In the genomic region with DNA sequence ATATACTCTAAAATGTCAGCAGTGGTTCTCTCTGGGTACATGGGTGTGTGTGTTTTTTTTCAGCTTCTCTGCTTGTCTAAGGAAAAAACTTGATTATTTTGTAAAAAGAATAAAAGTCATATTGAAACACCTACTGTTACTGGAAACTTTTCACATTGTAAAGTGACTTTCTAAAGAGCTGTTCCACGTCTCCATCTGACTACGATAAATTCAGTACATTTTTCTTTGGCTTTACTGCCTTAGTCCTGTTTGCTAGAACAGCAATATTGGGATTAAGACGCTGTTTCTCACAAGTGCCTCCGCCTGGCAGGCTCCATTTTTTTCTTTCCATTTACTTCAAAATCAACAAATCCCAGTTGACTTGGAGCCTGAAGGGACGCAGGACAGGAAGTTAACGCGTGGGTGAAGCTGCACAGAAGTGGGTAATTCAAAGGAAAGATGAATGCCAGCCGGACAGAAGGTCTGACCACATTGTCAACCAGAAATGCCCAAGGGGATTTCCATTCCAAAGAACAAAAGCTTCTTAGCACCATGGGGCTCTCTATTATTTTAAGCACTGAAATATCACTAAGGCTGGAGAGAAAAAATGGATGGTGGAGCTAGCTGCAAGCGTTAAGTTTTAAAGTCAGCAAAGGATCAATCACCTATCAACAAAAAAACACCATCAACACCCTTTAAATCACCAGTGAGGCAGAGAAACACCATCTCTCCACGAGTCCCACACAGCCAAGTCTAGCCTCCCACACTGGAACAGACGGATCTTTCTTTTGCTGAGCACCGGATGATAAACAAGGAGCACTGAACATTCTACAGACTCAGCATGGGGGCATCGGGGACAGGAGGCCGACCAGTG, we compare ENCODE assay signal across 16 cellular contexts. TPM values are rescaled to one million over a fixed set of nuclear protein-coding genes. Genes with fewer than 3 reads are reported as not detected.
DNase-seq lines count a peak whose midpoint lies in the region; ATAC-seq and TF ChIP-seq lines count a peak whose summit lies in the region.
"Had no signal": no experiment of that assay in that cellular context is flagged by ENCODE, and none has a peak within 500 bp of the region (broad histone marks: within the 10 kb centered on the region; RNA-seq: fewer than 3 reads in every experiment).

No MANE protein-coding gene starts in this region.

- H3K27ac Mint-ChIP-seq in natural killer cell treated with Interleukin-12 subunit alpha and Interleukin-12 subunit beta and Interleukin-15 and Interleukin-18, amount 100 ng/mL, for 72 hours = peak overlapping the region; percentile 79 to 91
- peak overlapping the region in 1 of 2 donors; percentile 46 for H3K27ac Mint-ChIP-seq in natural killer cell

- no peak overlapping the region for H2BK15ac ChIP-seq in mesenchymal stem cell (ENCODE audit: low read depth, poor library complexity, severe bottlenecking)

- H3K9me3 Mint-ChIP-seq in natural killer cell treated with Interleukin-12 subunit alpha and Interleukin-12 subunit beta and Interleukin-15 and Interleukin-18, amount 100 ng/mL, for 72 hours = no peaks in the 10 kb centered on the region
- no peaks in the 10 kb centered on the region for H3K9me3 Mint-ChIP-seq in natural killer cell

- no peaks in the 10 kb centered on the region for H3K27me3 ChIP-seq in mesenchymal stem cell (ENCODE audit: control insufficient read depth in 1 of 2, insufficient read depth in 1 of 2, low read length in 2 of 2)
- H3K27me3 ChIP-seq: BE2C, foreskin keratinocyte had no signal

- no peak overlapping the region for H3K4me3 ChIP-seq in mesenchymal stem cell (ENCODE audit: insufficient read depth in 1 of 2, low read depth in 1 of 2, low read length in 2 of 2)
- no peak overlapping the region for H3K4me3 ChIP-seq in OCI-LY7 (ENCODE audit: low read depth, low read length, poor library complexity, severe bottlenecking)

- H3K14ac ChIP-seq in mesenchymal stem cell (ENCODE audit: low read length in 2 of 2) = no peak overlapping the region

- H3K9me3 ChIP-seq in mesenchymal stem cell (ENCODE audit: control insufficient read depth, low read length) (no peaks in the 10 kb centered on the region), OCI-LY7 (ENCODE audit: low read length) (no peaks in the 10 kb centered on the region)
- H3K9me3 ChIP-seq: BE2C had no signal

- peak overlapping the region; percentile 79 for H3K4me3 Mint-ChIP-seq in natural killer cell treated with Interleukin-12 subunit alpha and Interleukin-12 subunit beta and Interleukin-15 and Interleukin-18, amount 100 ng/mL, for 72 hours
- H3K4me3 Mint-ChIP-seq in natural killer cell = no peak overlapping the region

- H4K91ac ChIP-seq in mesenchymal stem cell (ENCODE audit: low read length) = no peak overlapping the region

- peaks cover 55 to 89% of the 10 kb centered on the region in 2 experiments for H3K36me3 ChIP-seq in mesenchymal stem cell (ENCODE audit: control insufficient read depth in 1 of 2, insufficient read depth in 2 of 2, low read depth in 1 of 2, low read length in 2 of 2)
- H3K36me3 ChIP-seq in OCI-LY7 (ENCODE audit: insufficient read depth, low read length) = peaks cover 97% of the 10 kb centered on the region
- H3K36me3 ChIP-seq: BE2C had no signal

- 84% methylated on average over 13 of the region's 14 CpGs for WGBS in mesenchymal stem cell

- H3K27me3 Mint-ChIP-seq in natural killer cell treated with Interleukin-12 subunit alpha and Interleukin-12 subunit beta and Interleukin-15 and Interleukin-18, amount 100 ng/mL, for 72 hours = no peaks in the 10 kb centered on the region
- no peaks in the 10 kb centered on the region for H3K27me3 Mint-ChIP-seq in natural killer cell (ENCODE audit: low read depth in 2 of 2)

- H3K4ac ChIP-seq in mesenchymal stem cell (ENCODE audit: low read depth in 1 of 2, low read length in 2 of 2) = no peak overlapping the region

- intact Hi-C loops in natural killer cell (cut with micrococcal nuclease) (no loop called here), OCI-LY7 (cut with micrococcal nuclease; ENCODE audit: unreplicated experiment) (no loop called here)

- peaks cover 37% of the 10 kb centered on the region for H3K36me3 Mint-ChIP-seq in natural killer cell treated with Interleukin-12 subunit alpha and Interleukin-12 subunit beta and Interleukin-15 and Interleukin-18, amount 100 ng/mL, for 72 hours
- peaks cover 26% of the 10 kb centered on the region for H3K36me3 Mint-ChIP-seq in natural killer cell

- H3K4me1 ChIP-seq in mesenchymal stem cell (ENCODE audit: control insufficient read depth, insufficient read depth, low read depth, low read length) = peaks cover 3% of the 10 kb centered on the region
- no peaks in the 10 kb centered on the region for H3K4me1 ChIP-seq in OCI-LY7 (ENCODE audit: insufficient read depth, low read length, poor library complexity, severe bottlenecking)
- H3K4me1 ChIP-seq: BE2C, foreskin keratinocyte had no signal

- H2BK12ac ChIP-seq in mesenchymal stem cell (ENCODE audit: low read length in 2 of 2) = no peak overlapping the region

- H4K8ac ChIP-seq in mesenchymal stem cell (ENCODE audit: low read length) = no peak overlapping the region

- no peak overlapping the region for H2BK5ac ChIP-seq in mesenchymal stem cell (ENCODE audit: low read depth, low read length, poor library complexity, severe bottlenecking)

- POLR2A ChIA-PET in OCI-LY7 (lab: Charles Lee) = interaction anchor here (0.6 to 0.7 kb wide), 2 partner anchors 8 to 9 kb away, joined by 3 read pairs; a partner anchor contains a TSS

- ATAC-seq in natural killer cell treated with Interleukin-12 subunit alpha and Interleukin-12 subunit beta and Interleukin-15 and Interleukin-18, amount 100 ng/mL, for 72 hours = peak; percentile 48 to 74
- no peak for ATAC-seq in natural killer cell
- no peak for ATAC-seq in activated CD4-positive, CD25-positive, alpha-beta regulatory T cell treated with anti-CD3 and anti-CD28 coated beads, Interleukin-2, amount 50 U/mL, for 24 hours
- ATAC-seq: foreskin keratinocyte, PC-3 had no signal

- H3K4me2 ChIP-seq in mesenchymal stem cell (ENCODE audit: low read length, poor library complexity, severe bottlenecking) = no peak overlapping the region
- no peak overlapping the region for H3K4me2 ChIP-seq in OCI-LY7 (ENCODE audit: low read length)
- H3K4me2 ChIP-seq: KMS-11 had no signal

- peaks cover 37% of the 10 kb centered on the region for H3K79me1 ChIP-seq in mesenchymal stem cell (replicated peaks; ENCODE audit: low read length, poor library complexity, severe bottlenecking)

- H3K18ac ChIP-seq in mesenchymal stem cell (ENCODE audit: low read depth in 1 of 2, low read length in 2 of 2) = no peak overlapping the region

- H3K4me1 Mint-ChIP-seq in natural killer cell treated with Interleukin-12 subunit alpha and Interleukin-12 subunit beta and Interleukin-15 and Interleukin-18, amount 100 ng/mL, for 72 hours (ENCODE audit: low read depth in 2 of 2) = peaks cover 15 to 26% of the 10 kb centered on the region in 2 donors
- H3K4me1 Mint-ChIP-seq in natural killer cell = peaks cover 0 to 7% of the 10 kb centered on the region in 2 donors

- no peak for DNase-seq in natural killer cell treated with Interleukin-12 subunit alpha and Interleukin-12 subunit beta and Interleukin-15 and Interleukin-18, amount 100 ng/mL, for 72 hours (ENCODE audit: low spot score)
- DNase-seq in natural killer cell = no peak
- DNase-seq in SW480 (ENCODE audit: low spot score) = peak; percentile 78
- DNase-seq in mesenchymal stem cell = no peak
- DNase-seq in NOMO-1 treated with DMSO at 0.1 percent for 48 hours (lab: John Stamatoyannopoulos, UW; ENCODE audit: unreplicated experiment) = no peak
- DNase-seq in NOMO-1 (lab: John Stamatoyannopoulos, UW; ENCODE audit: unreplicated experiment in 2 of 2) = no peak
- DNase-seq in OCI-LY7 (ENCODE audit: low spot score) = no peak
- DNase-seq: BE2C, DMS79 treated with DMSO at 0.1 percent for 48 hours, foreskin keratinocyte, NCI-H1436, nucleus accumbens, PC-3 had no signal

- no peak overlapping the region for H2AK5ac ChIP-seq in mesenchymal stem cell (ENCODE audit: low read length, severe bottlenecking)

- no peak overlapping the region for H2AFZ ChIP-seq in mesenchymal stem cell (ENCODE audit: low read depth, low read length)
- H2AFZ ChIP-seq in OCI-LY7 (ENCODE audit: low read length) = no peak overlapping the region

- CTCF ChIA-PET in OCI-LY7 (lab: Charles Lee; ENCODE audit: unreplicated experiment) = no interaction called here

- no TSS peak for BruUV-seq in OCI-LY7 (replicated peaks; lab: Mats Ljungman, UMichigan)

- H3K79me2 ChIP-seq in OCI-LY7 (ENCODE audit: insufficient read depth, low read depth, low read length) = peaks cover 3% of the 10 kb centered on the region; the same call in 1 of the 2 replicates

- no peak overlapping the region for H2BK120ac ChIP-seq in mesenchymal stem cell (ENCODE audit: low read depth, low read length)

- H3K9me2 ChIP-seq in OCI-LY7 (ENCODE audit: insufficient read depth, low read length) = no peaks in the 10 kb centered on the region

- H3K9ac ChIP-seq in mesenchymal stem cell (ENCODE audit: low read length) = no peak overlapping the region
- H3K9ac ChIP-seq: KMS-11 had no signal

- TF ChIP-seq CTCF in natural killer cell (IDR thresholded peaks at IDR 0.05) (no peak), OCI-LY7 (conservative IDR thresholded peaks at IDR 0.05; ENCODE audit: low read length) (no peak)

- no peak overlapping the region for H3K23ac ChIP-seq in mesenchymal stem cell (ENCODE audit: low read length in 2 of 2)

- peak overlapping the region; percentile 28 for H3K27ac ChIP-seq in mesenchymal stem cell (ENCODE audit: low read length, poor library complexity, severe bottlenecking)
- no peak overlapping the region for H3K27ac ChIP-seq in OCI-LY7 (ENCODE audit: low read depth, low read length, poor library complexity, severe bottlenecking)
- H3K27ac ChIP-seq: foreskin keratinocyte, HL-60, KMS-11 had no signal

- H4K20me1 ChIP-seq in OCI-LY7 (ENCODE audit: insufficient read depth, low read length) = no peaks in the 10 kb centered on the region

RNA-seq across cellular contexts. Expression of a gene that starts 8.4 kb away (rescaled TPM):
- total RNA-seq in natural killer cell treated with Interleukin-12 subunit alpha and Interleukin-12 subunit beta and Interleukin-15 and Interleukin-18, amount 100 ng/mL, for 72 hours = 10 to 100 TPM; 52.9 to 62.5 TPM
- total RNA-seq in natural killer cell = 10 to 100 TPM; 62.5 to 67.1 (median 63.5) TPM
- polyA plus RNA-seq in mesenchymal stem cell (2013, experiment 1 of 2) = 35.2 TPM
- 34.5 TPM for polyA plus RNA-seq in mesenchymal stem cell (2013, experiment 2 of 2)
- 48.4 and 80.2 TPM in 2 replicates for total RNA-seq in OCI-LY7 (2014; rRNA removed; shearing (Covaris generic))
- total RNA-seq in OCI-LY7 (2022) = 79.7 and 86.8 TPM in 2 replicates

RNA-seq across cellular contexts. Expression of a gene that starts 8.5 kb away (rescaled TPM):
- 10 to 100 TPM; 23.5 to 36.6 TPM for total RNA-seq in natural killer cell treated with Interleukin-12 subunit alpha and Interleukin-12 subunit beta and Interleukin-15 and Interleukin-18, amount 100 ng/mL, for 72 hours
- total RNA-seq in natural killer cell (10 to 100 TPM; 24.3 to 32.2 (median 31.9) TPM), OCI-LY7 (2022) (24.0 and 29.5 TPM in 2 replicates)
- 6.9 TPM for polyA plus RNA-seq in mesenchymal stem cell (2013, experiment 1 of 2)
- polyA plus RNA-seq in mesenchymal stem cell (2013, experiment 2 of 2) = 6.6 TPM
- total RNA-seq in OCI-LY7 (2014; rRNA removed; shearing (Covaris generic)) = 35.8 and 47.1 TPM in 2 replicates

RNA-seq across cellular contexts. Expression of a gene that starts 21.6 kb away (rescaled TPM):
- 10 to 100 TPM; 34.2 to 58.4 TPM for total RNA-seq in natural killer cell treated with Interleukin-12 subunit alpha and Interleukin-12 subunit beta and Interleukin-15 and Interleukin-18, amount 100 ng/mL, for 72 hours
- total RNA-seq in natural killer cell (10 to 100 TPM; 13.7 to 17.1 (median 13.7) TPM), OCI-LY7 (2022) (53.6 and 56.1 TPM in 2 replicates)
- 6.4 TPM for polyA plus RNA-seq in mesenchymal stem cell (2013, experiment 1 of 2)
- polyA plus RNA-seq in mesenchymal stem cell (2013, experiment 2 of 2) = 6.6 TPM
- total RNA-seq in OCI-LY7 (2014; rRNA removed; shearing (Covaris generic)) = 36.3 and 40.2 TPM in 2 replicates

RNA-seq across cellular contexts. Expression of a gene that starts 41.3 kb away (rescaled TPM):
- 10 to 100 TPM; 15.5 to 17.8 TPM for total RNA-seq in natural killer cell treated with Interleukin-12 subunit alpha and Interleukin-12 subunit beta and Interleukin-15 and Interleukin-18, amount 100 ng/mL, for 72 hours
- 1 to 10 TPM in 2 of 3 donors, under 1 TPM in 1; 0.75 to 3.1 (median 1.8) TPM for total RNA-seq in natural killer cell
- 29.2 TPM for polyA plus RNA-seq in mesenchymal stem cell (2013, experiment 1 of 2)
- polyA plus RNA-seq in mesenchymal stem cell (2013, experiment 2 of 2) = 30.4 TPM
- total RNA-seq in OCI-LY7 (2014; rRNA removed; shearing (Covaris generic)) = 4.0 and 8.3 TPM in 2 replicates
- 8.1 and 11.7 TPM in 2 replicates for total RNA-seq in OCI-LY7 (2022)

RNA-seq across cellular contexts. Expression of a gene that starts 59.1 kb away (rescaled TPM):
- total RNA-seq in natural killer cell treated with Interleukin-12 subunit alpha and Interleukin-12 subunit beta and Interleukin-15 and Interleukin-18, amount 100 ng/mL, for 72 hours = 100 to 1,000 TPM in 1 of 2 donors, 10 to 100 TPM in 1; 76.7 to 102 TPM
- total RNA-seq in natural killer cell (100 to 1,000 TPM in 1 of 3 donors, 10 to 100 TPM in 2; 82.8 to 102 (median 89.1) TPM), OCI-LY7 (2022) (59.7 and 69.7 TPM in 2 replicates)
- polyA plus RNA-seq in mesenchymal stem cell (2013, experiment 1 of 2) = 19.2 TPM
- 19.3 TPM for polyA plus RNA-seq in mesenchymal stem cell (2013, experiment 2 of 2)
- 12.5 and 12.6 TPM in 2 replicates for total RNA-seq in OCI-LY7 (2014; rRNA removed; shearing (Covaris generic))

Comparison
In these comparisons a context has a peak if more than half of its experiments do, and no peak if none do; other contexts are left out.
1. ATAC-seq: peak in natural killer cell treated with Interleukin-12 subunit alpha and Interleukin-12 subunit beta and Interleukin-15 and Interleukin-18, amount 100 ng/mL, for 72 hours (2 of 2); none in natural killer cell (0 of 3) and activated CD4-positive, CD25-positive, alpha-beta regulatory T cell treated with anti-CD3 and anti-CD28 coated beads, Interleukin-2, amount 50 U/mL, for 24 hours (0 of 2).